ENCODE assay signal across 8 cellular contexts in the genomic region with DNA sequence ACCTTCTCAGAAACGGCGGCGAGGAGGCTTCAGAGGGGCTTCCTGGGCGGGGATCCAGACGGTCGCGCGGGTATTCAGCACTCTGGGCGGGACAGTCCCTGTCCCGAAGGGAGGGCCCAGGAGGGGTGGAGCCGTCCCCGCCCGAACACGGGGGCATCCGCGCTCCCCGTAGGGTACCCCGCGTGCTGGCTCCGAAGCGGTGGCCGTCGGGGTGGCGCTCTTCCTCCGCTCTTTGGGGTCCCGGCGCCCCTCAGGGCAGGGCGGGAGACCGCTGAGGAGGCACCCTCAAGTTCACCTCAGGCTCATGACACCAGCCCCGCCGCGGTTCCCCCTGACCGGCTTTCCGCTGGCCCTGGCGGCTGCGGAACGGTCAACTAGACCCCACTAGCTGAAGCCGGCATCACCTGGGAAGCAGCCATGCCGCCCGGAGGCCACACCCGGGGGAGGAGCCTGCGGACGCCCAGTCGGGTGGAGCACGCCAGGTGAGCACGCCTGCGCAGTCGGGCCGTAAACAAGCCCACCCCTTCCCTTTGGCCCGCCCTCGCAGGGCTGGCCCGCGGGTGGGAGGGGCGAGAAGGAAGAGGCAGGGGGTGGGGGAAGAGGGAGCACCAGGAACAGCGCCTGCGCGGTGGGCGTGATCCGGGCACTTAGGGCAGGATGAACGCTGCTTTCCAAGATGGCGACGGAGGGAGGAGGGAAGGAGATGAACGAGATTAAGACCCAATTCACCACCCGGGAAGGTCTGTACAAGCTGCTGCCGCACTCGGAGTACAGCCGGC. TPM values are rescaled to one million over a fixed set of nuclear protein-coding genes. Genes with fewer than 3 reads are reported as not detected.
A peak's percentile ranks its signal among the peaks of the same experiment; 100 is the strongest.
DNase-seq lines count a peak whose midpoint lies in the region; ATAC-seq lines count a peak whose summit lies in the region.

A gene with protein sequence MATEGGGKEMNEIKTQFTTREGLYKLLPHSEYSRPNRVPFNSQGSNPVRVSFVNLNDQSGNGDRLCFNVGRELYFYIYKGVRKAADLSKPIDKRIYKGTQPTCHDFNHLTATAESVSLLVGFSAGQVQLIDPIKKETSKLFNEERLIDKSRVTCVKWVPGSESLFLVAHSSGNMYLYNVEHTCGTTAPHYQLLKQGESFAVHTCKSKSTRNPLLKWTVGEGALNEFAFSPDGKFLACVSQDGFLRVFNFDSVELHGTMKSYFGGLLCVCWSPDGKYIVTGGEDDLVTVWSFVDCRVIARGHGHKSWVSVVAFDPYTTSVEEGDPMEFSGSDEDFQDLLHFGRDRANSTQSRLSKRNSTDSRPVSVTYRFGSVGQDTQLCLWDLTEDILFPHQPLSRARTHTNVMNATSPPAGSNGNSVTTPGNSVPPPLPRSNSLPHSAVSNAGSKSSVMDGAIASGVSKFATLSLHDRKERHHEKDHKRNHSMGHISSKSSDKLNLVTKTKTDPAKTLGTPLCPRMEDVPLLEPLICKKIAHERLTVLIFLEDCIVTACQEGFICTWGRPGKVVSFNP (plus strand): TSS at position 650 of the 779 bp plus-strand sequence. CDS start 27 bp downstream, at position 677.

- intact Hi-C loops in naive thymus-derived CD4-positive, alpha-beta T cell (cut with micrococcal nuclease) = loop anchor here (1.0 to 5.0 kb wide), 14 partner anchors 52 to 433 kb away; a partner anchor contains a TSS

- H3K4me3 ChIP-seq in GM23248 = peak within 1 kb of the TSS; percentile 86
- H3K4me3 ChIP-seq in naive thymus-derived CD4-positive, alpha-beta T cell (ENCODE audit: low read length) = peak within 1 kb of the TSS; percentile 80

- peak within 1 kb of the TSS; percentile 27 for H3K27ac ChIP-seq in GM23248
- peak within 1 kb of the TSS; percentile 90 for H3K27ac ChIP-seq in naive thymus-derived CD4-positive, alpha-beta T cell (ENCODE audit: low read depth, low read length)

- CTCF ChIA-PET in naive thymus-derived CD4-positive, alpha-beta T cell (lab: Charles Lee) = interaction anchor here (0.6 to 0.8 kb wide), 2 partner anchors 41 to 455 kb away, joined by 3 read pairs; no protein-coding TSS in a partner anchor

- in situ Hi-C loops in GM23248 (cut with MboI) = no loop called here

- H3K27me3 ChIP-seq in GM23248 (replicated peaks; ENCODE audit: insufficient read depth) = no peaks in the 10 kb centered on the region
- no peaks in the 10 kb centered on the region for H3K27me3 ChIP-seq in naive thymus-derived CD4-positive, alpha-beta T cell (ENCODE audit: control insufficient read depth in 2 of 2, insufficient read depth in 2 of 2, low read length in 2 of 2)

- DNase-seq in EH (ENCODE audit: low read depth) (peak; percentile 96), GM23248 (peak; percentile 99), Kasumi-1 (lab: John Stamatoyannopoulos, UW) (peak; percentile 95 to 96), RKO (ENCODE audit: low spot score) (peak; percentile 96), activated T-helper 1 cell treated with Interleukin-2 at 50 U/mL for 16 hours (ENCODE audit: low read depth) (peak; percentile 100), fibroblast of gingiva (ENCODE audit: low read depth) (peak; percentile 94)
- DNase-seq in naive thymus-derived CD4-positive, alpha-beta T cell = peak; percentile 98 to 100 (median 99)
- peak; percentile 99 for DNase-seq in stimulated activated naive B cell treated with anti-CD40 and anti-IgM and Interleukin-4, amounts not matched to agents 10 μg/mL and 1 μg/mL and 100 μg/mL, for 72 hours

- H3K9me3 ChIP-seq in GM23248 (ENCODE audit: low read depth) = no peaks in the 10 kb centered on the region
- H3K9me3 ChIP-seq in naive thymus-derived CD4-positive, alpha-beta T cell (ENCODE audit: control insufficient read depth in 2 of 3, low read length in 3 of 3) = no peaks in the 10 kb centered on the region

- peak within 1 kb of the TSS; percentile 95 for H2AFZ ChIP-seq in GM23248

- H3K27ac Mint-ChIP-seq in naive thymus-derived CD4-positive, alpha-beta T cell = peak within 1 kb of the TSS; percentile 95 to 99 (median 96)
- H3K27ac Mint-ChIP-seq in stimulated activated naive B cell treated with anti-CD40 and anti-IgM and Interleukin-4, amounts not matched to agents 10 μg/mL and 1 μg/mL and 100 μg/mL, for 72 hours = peak within 1 kb of the TSS; percentile 99

- H3K9me2 ChIP-seq in GM23248 (ENCODE audit: insufficient read depth) = no peaks in the 10 kb centered on the region

- H3K9ac ChIP-seq in GM23248 = peak within 1 kb of the TSS; percentile 90

- peaks cover 47% of the 10 kb centered on the region for H3K79me2 ChIP-seq in GM23248 (ENCODE audit: insufficient read depth)

- H4K20me1 ChIP-seq in GM23248 (ENCODE audit: insufficient read depth) = no peaks in the 10 kb centered on the region

- peaks cover 17 to 36% (median 26%) of the 10 kb centered on the region in 7 donors for H3K4me1 Mint-ChIP-seq in naive thymus-derived CD4-positive, alpha-beta T cell
- H3K4me1 Mint-ChIP-seq in stimulated activated naive B cell treated with anti-CD40 and anti-IgM and Interleukin-4, amounts not matched to agents 10 μg/mL and 1 μg/mL and 100 μg/mL, for 72 hours = peaks cover 15 to 20% of the 10 kb centered on the region in 2 donors

- H3K36me3 Mint-ChIP-seq in naive thymus-derived CD4-positive, alpha-beta T cell = peaks cover 0 to 7% (median 2%) of the 10 kb centered on the region in 5 donors
- peaks cover 4 to 9% of the 10 kb centered on the region in 2 donors for H3K36me3 Mint-ChIP-seq in stimulated activated naive B cell treated with anti-CD40 and anti-IgM and Interleukin-4, amounts not matched to agents 10 μg/mL and 1 μg/mL and 100 μg/mL, for 72 hours

- WGBS in GM23248 (ENCODE audit: low coverage in 1 of 2, low lambda C conversion rate in 2 of 2, missing lambda C conversion rate in 2 of 2), 2 experiments = 0 to 1% methylated on average over 40 to 67 of the region's 67 CpGs

- ATAC-seq in naive thymus-derived CD4-positive, alpha-beta T cell = peak; percentile 98
- ATAC-seq in stimulated activated naive B cell treated with anti-CD40 and anti-IgM and Interleukin-4, amounts not matched to agents 10 μg/mL and 1 μg/mL and 100 μg/mL, for 72 hours (replicated peaks) = peak; percentile 90 to 94

- peaks cover 0 to 4% (median 0%) of the 10 kb centered on the region in 11 donors for H3K9me3 Mint-ChIP-seq in naive thymus-derived CD4-positive, alpha-beta T cell
- no peaks in the 10 kb centered on the region for H3K9me3 Mint-ChIP-seq in stimulated activated naive B cell treated with anti-CD40 and anti-IgM and Interleukin-4, amounts not matched to agents 10 μg/mL and 1 μg/mL and 100 μg/mL, for 72 hours

- H3F3A ChIP-seq in GM23248 (ENCODE audit: insufficient read depth) = peaks cover 5% of the 10 kb centered on the region; the same call in 1 of the 2 replicates

- POLR2A ChIA-PET in naive thymus-derived CD4-positive, alpha-beta T cell (lab: Charles Lee) = interaction anchor here (0.6 to 1.0 kb wide), 3 partner anchors 11 to 181 kb away, joined by 3 read pairs; no protein-coding TSS in a partner anchor

- peak within 1 kb of the TSS; percentile 92 for H3K4me2 ChIP-seq in GM23248 (ENCODE audit: unreplicated experiment)

- no peaks in the 10 kb centered on the region for H3K36me3 ChIP-seq in GM23248 (ENCODE audit: low read depth)
- H3K36me3 ChIP-seq in naive thymus-derived CD4-positive, alpha-beta T cell (ENCODE audit: control insufficient read depth in 2 of 3, insufficient read depth in 3 of 3, low read length in 3 of 3) = peaks cover 0 to 4% (median 0%) of the 10 kb centered on the region in 3 experiments

- H3K27me3 Mint-ChIP-seq in naive thymus-derived CD4-positive, alpha-beta T cell = no peaks in the 10 kb centered on the region
- H3K27me3 Mint-ChIP-seq in stimulated activated naive B cell treated with anti-CD40 and anti-IgM and Interleukin-4, amounts not matched to agents 10 μg/mL and 1 μg/mL and 100 μg/mL, for 72 hours = no peaks in the 10 kb centered on the region

- H3K4me1 ChIP-seq in GM23248 (ENCODE audit: insufficient read depth) = peaks cover 14% of the 10 kb centered on the region
- peaks cover 18 to 22% of the 10 kb centered on the region in 2 donors for H3K4me1 ChIP-seq in naive thymus-derived CD4-positive, alpha-beta T cell (ENCODE audit: control insufficient read depth in 2 of 2, insufficient read depth in 2 of 2, low read length in 2 of 2)

- peak within 1 kb of the TSS; percentile 96 to 99 (median 98) for H3K4me3 Mint-ChIP-seq in naive thymus-derived CD4-positive, alpha-beta T cell
- peak within 1 kb of the TSS; percentile 97 to 100 for H3K4me3 Mint-ChIP-seq in stimulated activated naive B cell treated with anti-CD40 and anti-IgM and Interleukin-4, amounts not matched to agents 10 μg/mL and 1 μg/mL and 100 μg/mL, for 72 hours

RNA-seq across cellular contexts. Expression of the gene that starts here (rescaled TPM):
- total RNA-seq in GM23248 (2014; rRNA removed; shearing (Covaris generic)) = 15.1 and 16.6 TPM in 2 replicates
- polyA plus RNA-seq in GM23248 (2016; fragmentation: Nextera tagmentation; extraction: Ambion mirVana) = 24.9 and 26.2 TPM in 2 replicates
- total RNA-seq in naive thymus-derived CD4-positive, alpha-beta T cell = 10 to 100 TPM; 33.1 to 67.8 (median 47.5) TPM
- 10 to 100 TPM in 1 of 2 donors, 1 to 10 TPM in 1; 9.1 to 15.8 TPM for polyA plus RNA-seq in naive thymus-derived CD4-positive, alpha-beta T cell

Comparison
In these comparisons a context has a peak if more than half of its experiments do, and no peak if none do; other contexts are left out.
1. Peak in every context shown above with its lines: DNase-seq, ATAC-seq, H3K4me3 ChIP-seq and H3K27ac ChIP-seq.